ENCODE assay signal across 1 cellular context in the genomic region with DNA sequence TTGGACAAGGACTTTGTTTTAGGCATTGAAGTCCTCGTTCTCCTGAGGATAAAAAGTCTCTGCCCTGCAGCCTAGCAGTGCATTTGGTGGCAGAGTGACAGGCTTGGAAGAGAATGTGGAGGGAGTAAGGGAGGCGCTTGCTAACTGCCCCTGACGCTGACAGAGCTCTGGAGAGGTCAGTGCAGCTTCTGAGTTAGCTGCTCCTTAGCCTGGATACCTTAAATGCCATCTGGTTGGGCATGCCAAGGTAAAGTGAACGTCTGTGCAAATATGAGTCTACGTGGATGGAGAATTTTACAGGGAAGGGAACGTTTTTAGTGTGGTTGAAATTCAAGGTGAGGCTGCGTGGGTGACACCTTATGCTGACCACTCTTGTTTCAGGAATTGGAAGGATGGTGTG.
TF ChIP-seq lines count a peak whose summit lies in the region.

No MANE protein-coding gene starts in this region.

TF ChIP-seq in K562, 482 proteins besides CTCF, POLR2A, EP300 and RAD21 (continues in another document):
- TF ChIP-seq RNF219 (CRISPR knock-in tag; IDR thresholded peaks at IDR 0.05), result no peak
- no peak for TF ChIP-seq SFPQ (IDR thresholded peaks at IDR 0.05; ENCODE audit: low read depth, low read length)
- TF ChIP-seq CHD7 (IDR thresholded peaks at IDR 0.05; ENCODE audit: low read depth, low read length), result no peak
- TF ChIP-seq NR2C1 (IDR thresholded peaks at IDR 0.05), result no peak
- no peak for TF ChIP-seq NR2C1 (tag; IDR thresholded peaks at IDR 0.05)
- TF ChIP-seq, protein P1, sequence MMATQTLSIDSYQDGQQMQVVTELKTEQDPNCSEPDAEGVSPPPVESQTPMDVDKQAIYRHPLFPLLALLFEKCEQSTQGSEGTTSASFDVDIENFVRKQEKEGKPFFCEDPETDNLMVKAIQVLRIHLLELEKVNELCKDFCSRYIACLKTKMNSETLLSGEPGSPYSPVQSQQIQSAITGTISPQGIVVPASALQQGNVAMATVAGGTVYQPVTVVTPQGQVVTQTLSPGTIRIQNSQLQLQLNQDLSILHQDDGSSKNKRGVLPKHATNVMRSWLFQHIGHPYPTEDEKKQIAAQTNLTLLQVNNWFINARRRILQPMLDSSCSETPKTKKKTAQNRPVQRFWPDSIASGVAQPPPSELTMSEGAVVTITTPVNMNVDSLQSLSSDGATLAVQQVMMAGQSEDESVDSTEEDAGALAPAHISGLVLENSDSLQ (IDR thresholded peaks at IDR 0.05), result no peak
- TF ChIP-seq ZNF518B (CRISPR knock-in tag; IDR thresholded peaks at IDR 0.05), result no peak
- no peak for TF ChIP-seq TRIM25 (IDR thresholded peaks at IDR 0.05; ENCODE audit: borderline replicate concordance)
- TF ChIP-seq, protein P2, sequence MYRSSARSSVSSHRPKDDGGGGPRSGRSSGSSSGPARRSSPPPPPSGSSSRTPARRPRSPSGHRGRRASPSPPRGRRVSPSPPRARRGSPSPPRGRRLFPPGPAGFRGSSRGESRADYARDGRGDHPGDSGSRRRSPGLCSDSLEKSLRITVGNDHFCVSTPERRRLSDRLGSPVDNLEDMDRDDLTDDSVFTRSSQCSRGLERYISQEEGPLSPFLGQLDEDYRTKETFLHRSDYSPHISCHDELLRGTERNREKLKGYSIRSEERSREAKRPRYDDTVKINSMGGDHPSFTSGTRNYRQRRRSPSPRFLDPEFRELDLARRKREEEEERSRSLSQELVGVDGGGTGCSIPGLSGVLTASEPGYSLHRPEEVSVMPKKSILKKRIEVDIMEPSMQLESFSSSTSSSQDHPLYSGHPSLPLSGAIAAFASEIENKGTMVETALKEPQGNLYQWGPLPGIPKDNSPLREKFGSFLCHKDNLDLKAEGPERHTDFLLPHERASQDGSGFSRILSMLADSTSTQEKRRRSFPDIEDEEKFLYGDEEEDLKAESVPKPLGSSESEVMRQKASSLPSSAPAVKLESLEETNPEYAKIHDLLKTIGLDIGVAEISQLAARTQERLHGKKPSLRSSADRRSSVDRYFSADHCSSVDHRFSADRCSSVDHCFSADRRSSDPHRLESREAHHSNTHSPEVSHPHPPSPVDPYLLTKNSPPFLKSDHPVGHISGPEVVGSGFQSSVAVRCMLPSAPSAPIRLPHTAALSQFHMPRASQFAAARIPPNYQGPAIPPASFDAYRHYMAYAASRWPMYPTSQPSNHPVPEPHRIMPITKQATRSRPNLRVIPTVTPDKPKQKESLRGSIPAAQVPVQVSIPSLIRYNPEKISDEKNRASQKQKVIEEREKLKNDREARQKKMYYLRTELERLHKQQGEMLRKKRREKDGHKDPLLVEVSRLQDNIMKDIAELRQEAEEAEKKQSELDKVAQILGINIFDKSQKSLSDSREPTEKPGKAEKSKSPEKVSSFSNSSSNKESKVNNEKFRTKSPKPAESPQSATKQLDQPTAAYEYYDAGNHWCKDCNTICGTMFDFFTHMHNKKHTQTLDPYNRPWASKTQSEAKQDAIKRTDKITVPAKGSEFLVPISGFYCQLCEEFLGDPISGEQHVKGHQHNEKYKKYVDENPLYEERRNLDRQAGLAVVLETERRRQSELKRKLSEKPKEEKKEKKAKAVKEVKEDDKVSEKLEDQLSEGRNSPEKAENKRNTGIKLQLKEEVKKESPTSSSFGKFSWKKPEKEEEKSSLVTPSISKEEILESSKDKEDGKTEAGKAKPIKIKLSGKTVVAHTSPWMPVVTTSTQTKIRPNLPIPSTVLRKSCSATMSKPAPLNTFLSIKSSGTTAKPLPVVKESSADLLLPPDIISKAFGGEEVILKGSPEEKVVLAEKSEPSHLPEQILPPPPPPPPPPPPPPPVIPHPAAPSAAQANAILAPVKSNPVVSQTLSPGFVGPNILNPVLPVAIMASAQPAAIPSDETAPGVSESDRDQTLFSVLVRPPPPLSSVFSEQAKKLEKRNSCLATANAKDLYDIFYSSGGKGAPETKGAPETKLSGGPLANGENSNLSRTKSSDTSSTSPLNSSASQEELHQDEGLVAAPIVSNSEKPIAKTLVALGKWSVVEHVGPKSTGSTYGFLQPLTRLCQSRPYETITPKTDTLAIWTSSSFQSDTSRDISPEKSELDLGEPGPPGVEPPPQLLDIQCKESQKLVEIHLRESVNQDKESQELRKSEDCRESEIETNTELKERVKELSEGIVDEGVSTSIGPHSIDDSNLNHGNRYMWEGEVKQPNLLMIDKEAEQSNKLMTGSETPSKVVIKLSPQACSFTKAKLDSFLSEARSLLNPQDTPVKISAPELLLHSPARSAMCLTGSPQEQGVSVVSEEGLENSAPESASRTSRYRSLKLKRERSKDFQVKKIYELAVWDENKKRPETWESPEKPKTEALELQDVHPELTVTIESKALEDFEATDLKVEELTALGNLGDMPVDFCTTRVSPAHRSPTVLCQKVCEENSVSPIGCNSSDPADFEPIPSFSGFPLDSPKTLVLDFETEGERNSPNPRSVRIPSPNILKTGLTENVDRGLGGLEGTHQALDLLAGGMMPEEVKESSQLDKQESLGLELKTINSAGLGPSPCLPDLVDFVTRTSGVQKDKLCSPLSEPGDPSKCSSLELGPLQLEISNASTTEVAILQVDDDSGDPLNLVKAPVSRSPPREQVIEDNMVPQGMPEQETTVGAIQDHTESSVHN (IDR thresholded peaks at IDR 0.05; ENCODE audit: borderline replicate concordance in 1 of 2, low read depth in 1 of 2), result no peak
- no peak for TF ChIP-seq ZBTB8A (IDR thresholded peaks at IDR 0.05; ENCODE audit: partially characterized antibody)
